ENCODE assay signal across 23 cellular contexts in genomic region chr2:30869988-30870387, GRCh38.
A peak's percentile ranks its signal among the peaks of the same experiment; 100 is the strongest.
DNase-seq lines count a peak whose midpoint lies in the region; ATAC-seq and TF ChIP-seq lines count a peak whose summit lies in the region.
"Had no signal": no experiment of that assay in that cellular context is flagged by ENCODE, and none has a peak within 500 bp of the region (broad histone marks: within the 10 kb centered on the region; RNA-seq: fewer than 3 reads in every experiment).

No MANE protein-coding gene starts in this region.

- TF ChIP-seq CTCF in RWPE2 (IDR thresholded peaks at IDR 0.05; ENCODE audit: poor library complexity, severe bottlenecking) = no peak

- DNase-seq in H7 (peak; percentile 29), RWPE2 (ENCODE audit: low spot score) (no peak), islet precursor cell (peak; percentile 67), renal cortical epithelial cell (ENCODE audit: low read depth) (peak; percentile 95), NCI-H1930 (lab: John Stamatoyannopoulos, UW) (no peak)
- DNase-seq: DMS153, DND-41, Karpas-422, NCI-H1092, NCI-H1417 treated with DMSO at 0.1 percent for 48 hours, NCI-H1694 treated with DMSO at 0.1 percent for 48 hours, NCI-H2081 treated with DMSO at 0.1 percent for 48 hours, NCI-H2171, NCI-H226, NCI-H510A, NCI-H69, RPMI8226, SHP77 had no signal

- no peaks in the 10 kb centered on the region for H3K9me3 ChIP-seq in RWPE2 (ENCODE audit: severe bottlenecking)

- no peak overlapping the region for H3K4me3 ChIP-seq in H7 (ENCODE audit: insufficient read depth, low read depth, low read length)
- H3K4me3 ChIP-seq in RWPE2 (ENCODE audit: severe bottlenecking) = no peak overlapping the region

- peaks cover 12% of the 10 kb centered on the region for H3K4me1 ChIP-seq in RWPE2 (ENCODE audit: insufficient read depth, poor library complexity, severe bottlenecking)

- H3K27me3 ChIP-seq in H7 (ENCODE audit: control insufficient read depth, insufficient read depth, low read length) = no peaks in the 10 kb centered on the region
- H3K27me3 ChIP-seq in RWPE2 (ENCODE audit: insufficient read depth, poor library complexity, severe bottlenecking) = no peaks in the 10 kb centered on the region

- H3K36me3 ChIP-seq in H7 (replicated peaks; ENCODE audit: control insufficient read depth, insufficient read depth, low read length) = no peaks in the 10 kb centered on the region
- H3K36me3 ChIP-seq in RWPE2 (ENCODE audit: low read depth) = no peaks in the 10 kb centered on the region

- H3K27ac ChIP-seq in RWPE2 (ENCODE audit: poor library complexity, severe bottlenecking) = no peak overlapping the region
- H3K27ac ChIP-seq: HL-60 had no signal

- ATAC-seq in RWPE2 (ENCODE audit: low read depth) = peak; percentile 44; the same call in 2 of the 3 replicates
- ATAC-seq in GM19455 (IDR thresholded peaks at IDR 0.05; ENCODE audit: unreplicated experiment) = no peak
- ATAC-seq in HG02973 (IDR thresholded peaks at IDR 0.05; ENCODE audit: unreplicated experiment) = no peak
- no peak for ATAC-seq in GM19463 (IDR thresholded peaks at IDR 0.05; ENCODE audit: unreplicated experiment)
- ATAC-seq: HepG2 had no signal

Comparison
In these comparisons a context has a peak if more than half of its experiments do, and no peak if none do; other contexts are left out.
1. DNase-seq: peak in H7 (single experiment), islet precursor cell (single experiment) and renal cortical epithelial cell (single experiment); none in RWPE2 (single experiment) and NCI-H1930 (0 of 2).